ENCODE assay signal across 20 cellular contexts in the genomic region with DNA sequence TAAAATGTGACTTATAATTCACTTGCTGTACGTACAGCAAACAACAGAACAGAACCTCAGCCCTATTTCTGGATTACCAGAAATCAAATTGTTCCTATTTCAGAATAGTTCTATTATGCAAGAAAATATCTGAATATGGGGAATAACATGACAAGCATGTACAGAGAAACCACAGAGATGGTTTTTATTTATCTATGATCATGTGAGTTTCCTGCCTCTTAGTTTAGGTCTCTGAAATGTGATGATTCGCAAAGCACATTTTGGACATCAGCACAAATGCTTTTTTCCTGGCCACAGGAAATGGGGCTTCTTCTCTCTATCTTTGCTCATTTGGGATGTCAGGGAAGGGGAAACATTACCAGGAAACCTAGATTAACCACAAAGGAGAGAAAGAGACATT.
A peak's percentile ranks its signal among the peaks of the same experiment; 100 is the strongest.
DNase-seq lines count a peak whose midpoint lies in the region; ATAC-seq and TF ChIP-seq lines count a peak whose summit lies in the region.
"Had no signal": no experiment of that assay in that cellular context is flagged by ENCODE, and none has a peak within 500 bp of the region (broad histone marks: within the 10 kb centered on the region; RNA-seq: fewer than 3 reads in every experiment).

No MANE protein-coding gene starts in this region.

- H3K4me3 Mint-ChIP-seq in activated CD4-positive, alpha-beta memory T cell treated with anti-CD3 and anti-CD28 coated beads, Interleukin-2, amount 10 ng/mL, durations not matched to agents 7 days and 5 days: no peak overlapping the region
- H3K4me3 Mint-ChIP-seq: activated CD4-positive, alpha-beta memory T cell treated with anti-CD3 and anti-CD28 coated beads for 36 hours; activated naive CD4-positive, alpha-beta T cell treated with anti-CD3 and anti-CD28 coated beads, Interleukin-2, amount 50 U/mL, for 24 hours; activated T-cell treated with anti-CD3 and anti-CD28 coated beads, Interleukin-2, amount 50 U/mL, for 24 hours; T-cell had no signal

- no peaks in the 10 kb centered on the region for H3K27me3 ChIP-seq in heart left ventricle
- H3K27me3 ChIP-seq: BLaER1, foreskin keratinocyte, left lung, sigmoid colon had no signal

- WGBS in heart left ventricle, 4 donors: 67 to 79% (median 73%) methylated on average over 2 of the region's 2 CpGs

- TF ChIP-seq CTCF in fibroblast of pulmonary artery (IDR thresholded peaks at IDR 0.05; ENCODE audit: low read length, missing control alignments) (no peak), heart left ventricle (IDR thresholded peaks at IDR 0.05) (no peak)

- POLR2A ChIA-PET in activated CD4-positive, alpha-beta memory T cell treated with anti-CD3 and anti-CD28 coated beads, Interleukin-2, amount 10 ng/mL, durations not matched to agents 7 days and 5 days (lab: Charles Lee): no interaction called here

- H3K9me3 Mint-ChIP-seq in activated CD4-positive, alpha-beta memory T cell treated with anti-CD3 and anti-CD28 coated beads, Interleukin-2, amount 10 ng/mL, durations not matched to agents 7 days and 5 days: no peaks in the 10 kb centered on the region
- H3K9me3 Mint-ChIP-seq: activated CD4-positive, alpha-beta memory T cell treated with anti-CD3 and anti-CD28 coated beads for 36 hours; activated naive CD4-positive, alpha-beta T cell treated with anti-CD3 and anti-CD28 coated beads, Interleukin-2, amount 50 U/mL, for 24 hours had no signal

- CTCF ChIA-PET in activated CD4-positive, alpha-beta memory T cell treated with anti-CD3 and anti-CD28 coated beads, Interleukin-2, amount 10 ng/mL, durations not matched to agents 7 days and 5 days (lab: Charles Lee): no interaction called here

- no peaks in the 10 kb centered on the region for H3K4me1 Mint-ChIP-seq in activated CD4-positive, alpha-beta memory T cell treated with anti-CD3 and anti-CD28 coated beads, Interleukin-2, amount 10 ng/mL, durations not matched to agents 7 days and 5 days
- H3K4me1 Mint-ChIP-seq: activated naive CD4-positive, alpha-beta T cell treated with anti-CD3 and anti-CD28 coated beads, Interleukin-2, amount 50 U/mL, for 24 hours; T-cell had no signal

- peak; percentile 8 for DNase-seq in Daoy (ENCODE audit: low read depth)
- peak; percentile 35 for DNase-seq in amniotic epithelial cell (ENCODE audit: low read depth)
- DNase-seq in fibroblast of pulmonary artery (ENCODE audit: low read depth): peak; percentile 76
- peak; percentile 17 for DNase-seq in skeletal muscle cell (ENCODE audit: low read depth)
- DNase-seq in NCI-H345 treated with DMSO at 0.1 percent for 48 hours (lab: John Stamatoyannopoulos, UW; ENCODE audit: unreplicated experiment): no peak
- no peak for DNase-seq in activated CD4-positive, alpha-beta memory T cell treated with anti-CD3 and anti-CD28 coated beads, Interleukin-2, amount 10 ng/mL, durations not matched to agents 7 days and 5 days
- no peak for DNase-seq in heart left ventricle
- DNase-seq: activated CD4-positive, alpha-beta memory T cell treated with anti-CD3 and anti-CD28 coated beads for 36 hours; activated T-cell treated with anti-CD3 and anti-CD28 coated beads, Interleukin-2, amount 50 U/mL, for 24 hours; foreskin keratinocyte; left lung; NCI-H1436; NK-92 treated with Interleukin-12 subunit alpha and Interleukin-12 subunit beta, amount 100 ng/mL, for 24 hours; sigmoid colon; stimulated activated CD4-positive, alpha-beta T cell treated with anti-CD3 and anti-CD28 coated beads, Interleukin-4, amount 100 ng/mL, for 1 hour; T-cell had no signal

- ATAC-seq in GM18517 (IDR thresholded peaks at IDR 0.05; ENCODE audit: unreplicated experiment): no peak
- ATAC-seq in heart left ventricle: no peak
- ATAC-seq: foreskin keratinocyte, left lung, T-cell had no signal

- H3K27me3 Mint-ChIP-seq in activated CD4-positive, alpha-beta memory T cell treated with anti-CD3 and anti-CD28 coated beads, Interleukin-2, amount 10 ng/mL, durations not matched to agents 7 days and 5 days: peaks cover 2% of the 10 kb centered on the region
- H3K27me3 Mint-ChIP-seq: activated CD4-positive, alpha-beta memory T cell treated with anti-CD3 and anti-CD28 coated beads for 36 hours; activated naive CD4-positive, alpha-beta T cell treated with anti-CD3 and anti-CD28 coated beads, Interleukin-2, amount 50 U/mL, for 24 hours; activated T-cell treated with anti-CD3 and anti-CD28 coated beads, Interleukin-2, amount 50 U/mL, for 24 hours; T-cell had no signal

- intact Hi-C loops in heart left ventricle (cut with DNase I): no loop called here

- no peaks in the 10 kb centered on the region for H3K36me3 ChIP-seq in heart left ventricle
- H3K36me3 ChIP-seq: BLaER1, left lung, sigmoid colon had no signal

- no peak overlapping the region for H3K27ac Mint-ChIP-seq in activated CD4-positive, alpha-beta memory T cell treated with anti-CD3 and anti-CD28 coated beads, Interleukin-2, amount 10 ng/mL, durations not matched to agents 7 days and 5 days
- H3K27ac Mint-ChIP-seq: activated CD4-positive, alpha-beta memory T cell treated with anti-CD3 and anti-CD28 coated beads for 36 hours; activated naive CD4-positive, alpha-beta T cell treated with anti-CD3 and anti-CD28 coated beads, Interleukin-2, amount 50 U/mL, for 24 hours; activated T-cell treated with anti-CD3 and anti-CD28 coated beads, Interleukin-2, amount 50 U/mL, for 24 hours; T-cell had no signal

- no peak overlapping the region for H3K4me3 ChIP-seq in fibroblast of pulmonary artery (replicated peaks; ENCODE audit: low read depth, low read length)
- H3K4me3 ChIP-seq in skeletal muscle cell (ENCODE audit: low read depth, low read length): no peak overlapping the region
- H3K4me3 ChIP-seq in heart left ventricle: no peak overlapping the region
- H3K4me3 ChIP-seq: BLaER1, left lung, sigmoid colon had no signal

- peaks cover 0 to 9% (median 0%) of the 10 kb centered on the region in 12 donors for H3K4me1 ChIP-seq in heart left ventricle
- H3K4me1 ChIP-seq: BLaER1, foreskin keratinocyte, left lung, sigmoid colon had no signal

- H3K9me3 ChIP-seq in heart left ventricle: peaks cover 0 to 2% (median 0%) of the 10 kb centered on the region in 12 donors
- H3K9me3 ChIP-seq: BLaER1, left lung, sigmoid colon had no signal

- TF ChIP-seq POLR2A in heart left ventricle (IDR thresholded peaks at IDR 0.05): no peak

- H3K36me3 Mint-ChIP-seq in activated CD4-positive, alpha-beta memory T cell treated with anti-CD3 and anti-CD28 coated beads, Interleukin-2, amount 10 ng/mL, durations not matched to agents 7 days and 5 days (ENCODE audit: low read depth): no peaks in the 10 kb centered on the region
- H3K36me3 Mint-ChIP-seq: activated CD4-positive, alpha-beta memory T cell treated with anti-CD3 and anti-CD28 coated beads for 36 hours; activated naive CD4-positive, alpha-beta T cell treated with anti-CD3 and anti-CD28 coated beads, Interleukin-2, amount 50 U/mL, for 24 hours; T-cell had no signal

- peak overlapping the region in 1 of 12 donors; percentile 21 for H3K27ac ChIP-seq in heart left ventricle
- H3K27ac ChIP-seq: BLaER1, foreskin keratinocyte, left lung, VCaP had no signal

Comparison
In these comparisons a context has a peak if more than half of its experiments do, and no peak if none do; other contexts are left out.
1. DNase-seq: peak in Daoy (single experiment), amniotic epithelial cell (single experiment), fibroblast of pulmonary artery (single experiment) and skeletal muscle cell (single experiment); none in NCI-H345 treated with DMSO at 0.1 percent for 48 hours (single experiment), activated CD4-positive, alpha-beta memory T cell treated with anti-CD3 and anti-CD28 coated beads, Interleukin-2, amount 10 ng/mL, durations not matched to agents 7 days and 5 days (single experiment) and heart left ventricle (0 of 5).